Comparison of ENCODE assay signal across 1 cellular context in the genomic region with DNA sequence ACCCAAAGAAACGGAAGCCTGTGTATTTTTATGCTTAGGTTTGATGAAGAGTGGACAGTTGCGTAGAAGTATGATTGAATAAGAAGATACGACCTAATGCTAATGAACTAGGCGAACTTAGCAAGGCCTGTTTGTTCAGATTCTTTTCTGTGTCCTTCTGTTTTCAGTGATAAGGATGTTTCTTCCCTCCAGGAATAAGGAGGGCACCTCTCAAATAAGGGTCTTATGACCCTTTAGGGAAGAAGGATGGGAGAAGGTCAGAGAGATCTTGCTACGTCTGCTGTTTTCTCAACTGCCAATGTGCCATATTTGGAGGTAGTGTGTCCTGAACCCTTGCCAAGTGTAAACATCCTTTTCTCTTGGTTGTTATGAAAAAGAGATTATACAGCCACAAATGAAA.
TF ChIP-seq lines count a peak whose summit lies in the region.

No MANE protein-coding gene starts in this region.

TF ChIP-seq in HepG2, 621 proteins besides CTCF, POLR2A, EP300 and RAD21 (continued from another document):
- TF ChIP-seq, protein P1, sequence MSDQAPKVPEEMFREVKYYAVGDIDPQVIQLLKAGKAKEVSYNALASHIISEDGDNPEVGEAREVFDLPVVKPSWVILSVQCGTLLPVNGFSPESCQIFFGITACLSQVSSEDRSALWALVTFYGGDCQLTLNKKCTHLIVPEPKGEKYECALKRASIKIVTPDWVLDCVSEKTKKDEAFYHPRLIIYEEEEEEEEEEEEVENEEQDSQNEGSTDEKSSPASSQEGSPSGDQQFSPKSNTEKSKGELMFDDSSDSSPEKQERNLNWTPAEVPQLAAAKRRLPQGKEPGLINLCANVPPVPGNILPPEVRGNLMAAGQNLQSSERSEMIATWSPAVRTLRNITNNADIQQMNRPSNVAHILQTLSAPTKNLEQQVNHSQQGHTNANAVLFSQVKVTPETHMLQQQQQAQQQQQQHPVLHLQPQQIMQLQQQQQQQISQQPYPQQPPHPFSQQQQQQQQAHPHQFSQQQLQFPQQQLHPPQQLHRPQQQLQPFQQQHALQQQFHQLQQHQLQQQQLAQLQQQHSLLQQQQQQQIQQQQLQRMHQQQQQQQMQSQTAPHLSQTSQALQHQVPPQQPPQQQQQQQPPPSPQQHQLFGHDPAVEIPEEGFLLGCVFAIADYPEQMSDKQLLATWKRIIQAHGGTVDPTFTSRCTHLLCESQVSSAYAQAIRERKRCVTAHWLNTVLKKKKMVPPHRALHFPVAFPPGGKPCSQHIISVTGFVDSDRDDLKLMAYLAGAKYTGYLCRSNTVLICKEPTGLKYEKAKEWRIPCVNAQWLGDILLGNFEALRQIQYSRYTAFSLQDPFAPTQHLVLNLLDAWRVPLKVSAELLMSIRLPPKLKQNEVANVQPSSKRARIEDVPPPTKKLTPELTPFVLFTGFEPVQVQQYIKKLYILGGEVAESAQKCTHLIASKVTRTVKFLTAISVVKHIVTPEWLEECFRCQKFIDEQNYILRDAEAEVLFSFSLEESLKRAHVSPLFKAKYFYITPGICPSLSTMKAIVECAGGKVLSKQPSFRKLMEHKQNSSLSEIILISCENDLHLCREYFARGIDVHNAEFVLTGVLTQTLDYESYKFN (CRISPR knock-in tag; conservative IDR thresholded peaks at IDR 0.05) = no peak
- no peak for TF ChIP-seq ZMYM4 (CRISPR knock-in tag; IDR thresholded peaks at IDR 0.05)
- no peak for TF ChIP-seq TAF15 (IDR thresholded peaks at IDR 0.05; ENCODE audit: low read depth, low read length, poor library complexity, severe bottlenecking)
- TF ChIP-seq GATAD1 (CRISPR knock-in tag; IDR thresholded peaks at IDR 0.05) = no peak
